In genomic region chrX:16785247-16786138, GRCh38 we compare ENCODE assay signal across 8 cellular contexts. TPM values are rescaled to one million over a fixed set of nuclear protein-coding genes. Genes with fewer than 3 reads are reported as not detected.
DNase-seq lines count a peak whose midpoint lies in the region; ATAC-seq and TF ChIP-seq lines count a peak whose summit lies in the region.

No MANE protein-coding gene starts in this region.

- H3K9me3 ChIP-seq in BLaER1 (no peaks in the 10 kb centered on the region), tibial nerve (no peaks in the 10 kb centered on the region)

- DNase-seq in KG1 (lab: John Stamatoyannopoulos, UW) (peak; percentile 16), memory B cell (ENCODE audit: low spot score in 2 of 2) (no peak), tibial nerve (ENCODE audit: low spot score in 2 of 2) (peak in 1 of 2 donors; percentile 5), NCI-H2196 (lab: John Stamatoyannopoulos, UW; ENCODE audit: unreplicated experiment) (no peak)

- TF ChIP-seq POLR2A in tibial nerve (IDR thresholded peaks at IDR 0.05): no peak

- H3K36me3 Mint-ChIP-seq in brain (peaks cover 10% of the 10 kb centered on the region), memory B cell (no peaks in the 10 kb centered on the region)

- TF ChIP-seq CTCF in brain (conservative IDR thresholded peaks at IDR 0.05) (no peak), tibial nerve (IDR thresholded peaks at IDR 0.05) (no peak)

- TF ChIP-seq EP300 in tibial nerve (IDR thresholded peaks at IDR 0.05): no peak

- peaks cover 32% of the 10 kb centered on the region for H3K4me1 Mint-ChIP-seq in brain
- peaks cover 7% of the 10 kb centered on the region for H3K4me1 Mint-ChIP-seq in memory B cell

- H3K4me2 ChIP-seq in BLaER1: peak overlapping the region; percentile 98

- H3K4me1 ChIP-seq in BLaER1 (peaks cover 25% of the 10 kb centered on the region), tibial nerve (peaks cover 0 to 4% (median 0%) of the 10 kb centered on the region in 4 donors)

- H3K27me3 Mint-ChIP-seq in brain (peaks cover 6% of the 10 kb centered on the region), memory B cell (no peaks in the 10 kb centered on the region)

- peak overlapping the region; percentile 77 for H3K4me3 ChIP-seq in BLaER1
- peak overlapping the region; percentile 36 to 92 (median 64) for H3K4me3 ChIP-seq in tibial nerve

- H3K9ac ChIP-seq in BLaER1: peak overlapping the region; percentile 73

- H3K27me3 ChIP-seq in BLaER1 (peaks cover 14% of the 10 kb centered on the region), tibial nerve (no peaks in the 10 kb centered on the region)

- peak overlapping the region; percentile 91 to 98 (median 94) for H3K4me3 Mint-ChIP-seq in brain
- H3K4me3 Mint-ChIP-seq in memory B cell: peak overlapping the region; percentile 93

- H3K27ac Mint-ChIP-seq in brain (peak overlapping the region; percentile 87 to 95 (median 89)), memory B cell (peak overlapping the region; percentile 98)

- H3K36me3 ChIP-seq in BLaER1 (peaks cover 1% of the 10 kb centered on the region; the same call in 1 of the 2 replicates), tibial nerve (no peaks in the 10 kb centered on the region)

- peaks cover 35% of the 10 kb centered on the region for H4K20me1 ChIP-seq in BLaER1

- ATAC-seq in memory B cell (ENCODE audit: low read depth) (no peak), HG02852 (IDR thresholded peaks at IDR 0.05; ENCODE audit: unreplicated experiment) (no peak), HG02763 (IDR thresholded peaks at IDR 0.05; ENCODE audit: unreplicated experiment) (no peak)

- no peaks in the 10 kb centered on the region for H3K9me3 Mint-ChIP-seq in brain
- H3K9me3 Mint-ChIP-seq in memory B cell: no peaks in the 10 kb centered on the region

- 17 to 18% methylated on average over 34 to 39 of the region's 39 CpGs for WGBS in tibial nerve, 2 donors

- H3K27ac ChIP-seq in BLaER1 (no peak overlapping the region), tibial nerve (peak overlapping the region in 1 of 4 donors; percentile 95)

RNA-seq across cellular contexts. Expression of gene TXLNG, which starts 0.8 kb away (rescaled TPM):
- 7.8 TPM for polyA plus RNA-seq in brain (ENCODE audit: insufficient read depth, low read depth, low replicate concordance)
- 10 to 100 TPM; 16.3 to 22.2 (median 20.0) TPM for total RNA-seq in tibial nerve
